Comparison of ENCODE assay signal across 18 cellular contexts in the genomic region with DNA sequence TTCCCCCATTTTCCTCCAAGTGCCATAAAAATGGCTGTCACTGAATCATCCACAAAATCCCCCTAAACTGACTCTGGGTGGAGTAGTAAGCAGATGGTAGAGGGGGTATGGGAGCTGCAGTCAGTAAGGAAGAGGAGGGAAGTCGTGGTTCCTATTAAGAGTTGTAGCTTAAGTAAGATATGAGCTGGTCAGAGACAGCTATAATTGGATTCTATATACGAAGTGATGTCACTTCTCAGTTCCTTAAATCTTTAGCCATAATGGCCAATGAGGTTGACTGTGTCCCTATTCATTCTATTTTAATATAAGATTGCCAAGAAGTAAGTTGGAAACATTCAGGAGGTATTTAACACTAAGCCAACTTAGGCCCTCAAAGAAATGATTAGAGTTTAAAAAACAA.
"Had no signal": no experiment of that assay in that cellular context is flagged by ENCODE, and none has a peak within 500 bp of the region (broad histone marks: within the 10 kb centered on the region; RNA-seq: fewer than 3 reads in every experiment).

No MANE protein-coding gene starts in this region.

- ATAC-seq: activated CD8-positive, alpha-beta memory T cell treated with anti-CD3 and anti-CD28 coated beads, Interleukin-2, amount 10 ng/mL, durations not matched to agents 7 days and 5 days; activated naive CD4-positive, alpha-beta T cell treated with anti-CD3 and anti-CD28 coated beads, Interleukin-2, amount 50 U/mL, for 72 hours; heart left ventricle; left lobe of liver; mucosa of descending colon; naive thymus-derived CD8-positive, alpha-beta T cell; stimulated activated effector memory CD8-positive, alpha-beta T cell treated with anti-CD3 and anti-CD28 coated beads, Interleukin-12 subunit alpha, Interleukin-12 subunit beta, amount 100 ng/mL, for 72 hours had no signal

- DNase-seq: activated CD4-positive, alpha-beta T cell treated with anti-CD3 and anti-CD28 coated beads, Interleukin-2, amount 50 U/mL, for 1 hour; activated CD4-positive, CD25-positive, alpha-beta regulatory T cell; activated CD8-positive, alpha-beta memory T cell treated with anti-CD3 and anti-CD28 coated beads, Interleukin-2, amount 10 ng/mL, durations not matched to agents 7 days and 5 days; activated effector memory CD4-positive, alpha-beta T cell treated with Interleukin-2 at 50 U/mL for 16 hours; activated T-cell treated with anti-CD3 and anti-CD28 coated beads, Interleukin-2, amount 50 U/mL, for 24 hours; amygdala; cortex of kidney; effector CD8-positive, alpha-beta T cell; foreskin melanocyte; heart left ventricle; islet precursor cell; mucosa of descending colon; naive thymus-derived CD8-positive, alpha-beta T cell; thyroid gland; uterus had no signal
